Comparison of ENCODE assay signal across 16 cellular contexts in genomic region chr12:57299514-57300016, GRCh38. TPM values are rescaled to one million over a fixed set of nuclear protein-coding genes. Genes with fewer than 3 reads are reported as not detected.
DNase-seq lines count a peak whose midpoint lies in the region; ATAC-seq, FAIRE-seq and TF ChIP-seq lines count a peak whose summit lies in the region.
"Had no signal": no experiment of that assay in that cellular context is flagged by ENCODE, and none has a peak within 500 bp of the region (broad histone marks: within the 10 kb centered on the region; RNA-seq: fewer than 3 reads in every experiment).

No MANE protein-coding gene starts in this region.

- TF ChIP-seq CTCF in WTC11 (IDR thresholded peaks at IDR 0.05) (no peak), psoas muscle (IDR thresholded peaks at IDR 0.05) (no peak)

- H3K27me3 Mint-ChIP-seq in WTC11 (ENCODE audit: low read depth), result no peaks in the 10 kb centered on the region
- H3K27me3 Mint-ChIP-seq: activated naive CD8-positive, alpha-beta T cell treated with anti-CD3 and anti-CD28 coated beads, Interleukin-2, amount 50 U/mL, for 24 hours; CD4-positive, alpha-beta memory T cell had no signal

- ATAC-seq in WTC11 (peak; percentile 62; the same call in 1 of the 2 replicates), psoas muscle (peak; percentile 64 to 90 (median 82)), GM18505 (IDR thresholded peaks at IDR 0.05; ENCODE audit: unreplicated experiment) (no peak)
- ATAC-seq: activated naive CD8-positive, alpha-beta T cell treated with anti-CD3 and anti-CD28 coated beads, Interleukin-2, amount 50 U/mL, for 24 hours had no signal

- H3K4me3 ChIP-seq in psoas muscle, result no peak overlapping the region

- no peak for FAIRE-seq in GM12891 (lab: Jason Lieb, UNC)
- FAIRE-seq: GM12892 had no signal

- peaks cover 12% of the 10 kb centered on the region for H3K4me1 ChIP-seq in psoas muscle

- no peaks in the 10 kb centered on the region for H3K9me3 Mint-ChIP-seq in WTC11
- H3K9me3 Mint-ChIP-seq: activated naive CD8-positive, alpha-beta T cell treated with anti-CD3 and anti-CD28 coated beads, Interleukin-2, amount 50 U/mL, for 24 hours; CD4-positive, alpha-beta memory T cell had no signal

- H3K4me3 Mint-ChIP-seq in WTC11, result no peak overlapping the region
- H3K4me3 Mint-ChIP-seq: activated naive CD8-positive, alpha-beta T cell treated with anti-CD3 and anti-CD28 coated beads, Interleukin-2, amount 50 U/mL, for 24 hours had no signal

- H3K4me1 Mint-ChIP-seq in WTC11, result peaks cover 15% of the 10 kb centered on the region
- H3K4me1 Mint-ChIP-seq: activated naive CD8-positive, alpha-beta T cell treated with anti-CD3 and anti-CD28 coated beads, Interleukin-2, amount 50 U/mL, for 24 hours had no signal

- H3K36me3 ChIP-seq in psoas muscle (ENCODE audit: insufficient read depth in 1 of 2, low read depth in 1 of 2), result peaks cover 9 to 85% of the 10 kb centered on the region in 2 donors

- H3K27ac ChIP-seq in psoas muscle, result no peak overlapping the region

- peak overlapping the region; percentile 32 for H3K27ac Mint-ChIP-seq in WTC11
- H3K27ac Mint-ChIP-seq: activated naive CD8-positive, alpha-beta T cell treated with anti-CD3 and anti-CD28 coated beads, Interleukin-2, amount 50 U/mL, for 24 hours had no signal

- peak; percentile 64 for DNase-seq in DMS 273 (lab: John Stamatoyannopoulos, UW; ENCODE audit: unreplicated experiment)
- no peak for DNase-seq in DMS 273 treated with DMSO at 0.1 percent for 48 hours (lab: John Stamatoyannopoulos, UW)
- peak; percentile 69 for DNase-seq in NCI-H2029 treated with DMSO at 0.1 percent for 48 hours (lab: John Stamatoyannopoulos, UW)
- no peak for DNase-seq in WTC11 (ENCODE audit: low spot score)
- no peak for DNase-seq in psoas muscle
- DNase-seq in GM12891 (ENCODE audit: insufficient read length, low spot score), result no peak
- DNase-seq in retina, result no peak
- DNase-seq: 8988T; activated naive CD8-positive, alpha-beta T cell treated with anti-CD3 and anti-CD28 coated beads, Interleukin-2, amount 50 U/mL, for 24 hours; activated T-cell treated with anti-CD3 and anti-CD28 coated beads, Interleukin-2, amount 50 U/mL, for 48 hours; CD4-positive, alpha-beta memory T cell; glutamatergic neuron; kidney glomerular epithelial cell; posterior cingulate gyrus had no signal

- peaks cover 8% of the 10 kb centered on the region for H3K36me3 Mint-ChIP-seq in WTC11

- POLR2A ChIA-PET in WTC11 (lab: Charles Lee), result no interaction called here

- intact Hi-C loops in psoas muscle (cut with DNase I), result loop anchor here in 1 of 2 donors (5.0 kb wide), 1 partner anchor 153 kb away; no protein-coding TSS in a partner anchor

- no peaks in the 10 kb centered on the region for H3K27me3 ChIP-seq in psoas muscle (ENCODE audit: insufficient read depth in 3 of 3, low read length in 2 of 3)

- CTCF ChIA-PET in WTC11 (lab: Charles Lee), result interaction anchor here (0.7 to 5.6 kb wide), 10 partner anchors 9 to 164 kb away, joined by 3 to 72 read pairs (median 7); partner anchors contain the start of genes GLI1, INHBE and STAC3

- TF ChIP-seq POLR2A in GM12891 (IDR thresholded peaks at IDR 0.05; ENCODE audit: low read depth, low read length) (no peak), GM18505 (IDR thresholded peaks at IDR 0.05; ENCODE audit: borderline replicate concordance, extremely low read depth, insufficient read depth, insufficient read length) (no peak)

- no peaks in the 10 kb centered on the region for H3K9me3 ChIP-seq in psoas muscle

- 23 to 33% (median 29%) methylated on average over 1 of the region's 1 CpG for WGBS in psoas muscle, 3 donors

TF ChIP-seq in WTC11, 78 proteins besides CTCF, POLR2A, EP300 and RAD21:
- TF ChIP-seq HMGXB4 (CRISPR knock-in tag; IDR thresholded peaks at IDR 0.05) (no peak), ATF1 (CRISPR knock-in tag; IDR thresholded peaks at IDR 0.05) (no peak)

TF ChIP-seq in GM12891, 5 proteins besides CTCF, POLR2A, EP300 and RAD21:
- TF ChIP-seq POU2F2 (IDR thresholded peaks at IDR 0.05; ENCODE audit: low read depth, low read length) (no peak), TAF1 (IDR thresholded peaks at IDR 0.05; ENCODE audit: low read depth, low read length) (no peak), POLR2AphosphoS5 (IDR thresholded peaks at IDR 0.05; ENCODE audit: low read depth, low read length) (no peak), PAX5 (IDR thresholded peaks at IDR 0.05; ENCODE audit: insufficient read depth, low read length, severe bottlenecking) (no peak), SPI1 (IDR thresholded peaks at IDR 0.05; ENCODE audit: low read depth, low read length) (no peak)

RNA-seq across cellular contexts. Expression of gene STAC3, which starts 48.6 kb away (rescaled TPM):
- total RNA-seq in WTC11 (2021) (3.2 to 3.4 TPM (median 3.3 TPM) in 3 replicates), psoas muscle (1,000 to 10,000 TPM in 2 of 4 donors, 100 to 1,000 TPM in 2; 576 to 1,676 (median 997) TPM)
- 1,000 to 10,000 TPM in 1 of 3 donors, 100 to 1,000 TPM in 1, 10 to 100 TPM in 1; 98.2 to 1,376 (median 738) TPM for polyA plus RNA-seq in psoas muscle
- 4.6 TPM for polyA plus RNA-seq in GM12891 (2012; ENCODE audit: low read depth, missing spikeins)

Comparison
In these comparisons a context has a peak if more than half of its experiments do, and no peak if none do; other contexts are left out.
1. DNase-seq: peak in DMS 273 (single experiment) and NCI-H2029 treated with DMSO at 0.1 percent for 48 hours (single experiment); none in DMS 273 treated with DMSO at 0.1 percent for 48 hours (single experiment), WTC11 (single experiment), psoas muscle (0 of 2), GM12891 (single experiment) and retina (single experiment).
2. RNA of gene STAC3, which starts 48.6 kb away (total RNA-seq): 576 to 1,676 TPM in psoas muscle; 3.2 to 3.4 TPM in WTC11; every median in the first group is over 100 times any median in the second.